In the genomic region with DNA sequence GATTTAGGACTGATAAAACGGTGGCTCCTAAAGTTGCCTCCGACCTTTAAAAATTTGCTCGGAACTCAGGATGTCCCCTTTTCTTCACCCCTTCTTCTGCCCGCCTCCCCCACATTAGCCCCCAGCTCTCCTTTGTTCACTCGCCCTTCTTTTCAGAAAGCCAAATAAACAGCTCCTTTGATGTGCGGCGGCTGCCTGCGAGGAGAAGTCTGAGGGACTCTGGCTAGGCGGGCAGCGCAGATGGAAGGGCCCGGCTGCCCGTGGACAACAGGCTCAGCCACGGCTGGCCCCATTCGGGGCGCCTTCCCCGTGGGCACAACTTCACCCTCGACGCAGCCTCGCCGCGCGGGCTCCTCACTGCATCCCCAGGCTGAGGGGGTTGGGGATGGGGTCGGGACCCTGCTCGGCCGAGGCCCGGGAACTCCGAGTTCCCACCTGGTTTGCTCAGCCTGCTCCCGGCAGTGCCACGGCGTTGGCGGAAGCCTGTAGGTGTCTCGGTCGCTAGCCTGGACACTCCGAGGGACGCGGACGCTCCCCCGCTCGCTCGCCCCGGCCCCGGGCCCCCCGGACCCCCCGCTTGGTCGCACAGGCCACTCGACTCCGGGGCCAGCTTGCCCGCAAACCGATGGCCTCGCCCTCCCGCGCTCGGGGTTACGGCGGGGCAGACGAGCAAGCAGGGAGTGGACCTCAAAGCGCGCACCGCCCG, we compare ENCODE assay signal across 8 cellular contexts. TPM values are rescaled to one million over a fixed set of nuclear protein-coding genes. Genes with fewer than 3 reads are reported as not detected.
A peak's percentile ranks its signal among the peaks of the same experiment; 100 is the strongest.
DNase-seq lines count a peak whose midpoint lies in the region; ATAC-seq, FAIRE-seq and TF ChIP-seq lines count a peak whose summit lies in the region.

No MANE protein-coding gene starts in this region.

- peak overlapping the region; percentile 87 for H3K9ac ChIP-seq in adipocyte (ENCODE audit: low read length)

- intact Hi-C loops in OCI-LY7 (cut with micrococcal nuclease; ENCODE audit: unreplicated experiment) (loop anchor here (1.0 to 10.0 kb wide), 7 partner anchors 61 to 646 kb away; partner anchors contain the start of gene RPLP1), psoas muscle (cut with DNase I) (loop anchor here in 1 of 2 donors (5.0 to 10.0 kb wide), 5 partner anchors 36 to 374 kb away; no protein-coding TSS in a partner anchor)

- peaks cover 9% of the 10 kb centered on the region; the same call in 1 of the 2 replicates for H4K20me1 ChIP-seq in OCI-LY7 (ENCODE audit: insufficient read depth, low read length)

- 4 to 23% (median 6%) methylated on average over 38 to 60 of the region's 60 CpGs for WGBS in psoas muscle, 3 donors

- H3K9me2 ChIP-seq in OCI-LY7 (ENCODE audit: insufficient read depth, low read length): no peaks in the 10 kb centered on the region

- CTCF ChIA-PET in OCI-LY7 (lab: Charles Lee; ENCODE audit: unreplicated experiment): no interaction called here

- ATAC-seq in psoas muscle (peak; percentile 23 to 34 (median 29)), esophagus mucosa (no peak)

- H3K36me3 ChIP-seq in OCI-LY7 (ENCODE audit: insufficient read depth, low read length) (peaks cover 16% of the 10 kb centered on the region), adipocyte (ENCODE audit: control insufficient read depth, insufficient read depth, low read length, severe bottlenecking) (no peaks in the 10 kb centered on the region), right atrium auricular region (peaks cover 7% of the 10 kb centered on the region), psoas muscle (ENCODE audit: insufficient read depth in 1 of 2, low read depth in 1 of 2) (peaks cover 0 to 6% of the 10 kb centered on the region in 2 donors)

- H3K9me3 ChIP-seq in OCI-LY7 (ENCODE audit: low read length): no peaks in the 10 kb centered on the region
- H3K9me3 ChIP-seq in adipocyte (ENCODE audit: control insufficient read depth, low read length): no peaks in the 10 kb centered on the region
- no peaks in the 10 kb centered on the region for H3K9me3 ChIP-seq in right atrium auricular region
- H3K9me3 ChIP-seq in psoas muscle: no peaks in the 10 kb centered on the region

- peak overlapping the region; percentile 74 for H3K4me2 ChIP-seq in OCI-LY7 (ENCODE audit: low read length)

- H3K4me3 ChIP-seq in OCI-LY7 (ENCODE audit: low read depth, low read length, poor library complexity, severe bottlenecking) (peak overlapping the region; percentile 69), adipocyte (ENCODE audit: low read length) (peak overlapping the region; percentile 96), right atrium auricular region (peak overlapping the region; percentile 44 to 69), psoas muscle (peak overlapping the region; percentile 95)

- H2AFZ ChIP-seq in OCI-LY7 (ENCODE audit: low read length): no peak overlapping the region

- BruUV-seq in OCI-LY7 (replicated peaks; lab: Mats Ljungman, UMichigan): no TSS peak

- H3K27me3 ChIP-seq in adipocyte (replicated peaks; ENCODE audit: control insufficient read depth, insufficient read depth, low read length) (peaks cover 13% of the 10 kb centered on the region), right atrium auricular region (no peaks in the 10 kb centered on the region), psoas muscle (ENCODE audit: insufficient read depth in 3 of 3, low read length in 2 of 3) (no peaks in the 10 kb centered on the region)

- TF ChIP-seq CTCF in OCI-LY7 (conservative IDR thresholded peaks at IDR 0.05; ENCODE audit: low read length) (no peak), right atrium auricular region (IDR thresholded peaks at IDR 0.05) (no peak), psoas muscle (IDR thresholded peaks at IDR 0.05) (no peak)

- H3K27ac ChIP-seq in OCI-LY7 (ENCODE audit: low read depth, low read length, poor library complexity, severe bottlenecking) (peak overlapping the region; percentile 71), right atrium auricular region (peak overlapping the region; percentile 93 to 97), psoas muscle (peak overlapping the region; percentile 97)

- peaks cover 26% of the 10 kb centered on the region; the same call in 1 of the 2 replicates for H3K79me2 ChIP-seq in OCI-LY7 (ENCODE audit: insufficient read depth, low read depth, low read length)

- peak; percentile 23 for DNase-seq in NCI-H1436 (lab: John Stamatoyannopoulos, UW)
- no peak for DNase-seq in NCI-H1436 treated with DMSO at 0.1 percent for 48 hours (lab: John Stamatoyannopoulos, UW)
- peak; percentile 42 for DNase-seq in OCI-LY7 (ENCODE audit: low spot score)
- peak; percentile 57 for DNase-seq in adipocyte (ENCODE audit: low read depth)
- DNase-seq in right atrium auricular region (ENCODE audit: low spot score): no peak
- peak; percentile 68 to 78 for DNase-seq in psoas muscle
- no peak for DNase-seq in HTR-8/SVneo (ENCODE audit: insufficient read length, low spot score)

- no peak for FAIRE-seq in HTR-8/SVneo (lab: Jason Lieb, UNC)

- H3K4me1 ChIP-seq in OCI-LY7 (ENCODE audit: insufficient read depth, low read length, poor library complexity, severe bottlenecking) (peaks cover 70% of the 10 kb centered on the region), adipocyte (ENCODE audit: control insufficient read depth, insufficient read depth, low read length) (peaks cover 45% of the 10 kb centered on the region), right atrium auricular region (peaks cover 0 to 65% of the 10 kb centered on the region in 2 donors), psoas muscle (peaks cover 49% of the 10 kb centered on the region)

- POLR2A ChIA-PET in OCI-LY7 (lab: Charles Lee): interaction anchor here (0.6 to 1.2 kb wide), 4 partner anchors 32 to 75 kb away, joined by 3 read pairs; no protein-coding TSS in a partner anchor

RNA-seq across cellular contexts. Expression of gene TLE3, which starts 0.9 kb away (rescaled TPM):
- 19.7 and 37.9 TPM in 2 replicates for total RNA-seq in OCI-LY7 (2014; rRNA removed; shearing (Covaris generic))
- 31.9 and 35.7 TPM in 2 replicates for total RNA-seq in OCI-LY7 (2022)
- total RNA-seq in right atrium auricular region: 10 to 100 TPM; 23.3 to 61.7 TPM
- 10 to 100 TPM; 10.8 to 59.9 (median 18.6) TPM for total RNA-seq in psoas muscle
- polyA plus RNA-seq in psoas muscle: 1 to 10 TPM; 4.3 to 9.6 (median 4.8) TPM
- total RNA-seq in esophagus mucosa: 46.3 TPM

Comparison
In these comparisons a context has a peak if more than half of its experiments do, and no peak if none do; other contexts are left out.
1. DNase-seq: peak in NCI-H1436 (single experiment), OCI-LY7 (single experiment), adipocyte (single experiment) and psoas muscle (2 of 2); none in NCI-H1436 treated with DMSO at 0.1 percent for 48 hours (single experiment), right atrium auricular region (single experiment) and HTR-8/SVneo (single experiment).
2. Peak in every context shown above with its lines, with median percentiles within 50 percentile points of each other: H3K27ac ChIP-seq and H3K4me3 ChIP-seq.